8 cellular contexts compared by ENCODE assay signal in genomic region chr5:37197340-37198050, GRCh38. TPM values are rescaled to one million over a fixed set of nuclear protein-coding genes. Genes with fewer than 3 reads are reported as not detected.
A peak's percentile ranks its signal among the peaks of the same experiment; 100 is the strongest.
DNase-seq lines count a peak whose midpoint lies in the region; ATAC-seq and TF ChIP-seq lines count a peak whose summit lies in the region.

No MANE protein-coding gene starts in this region.

- H3K27ac Mint-ChIP-seq in CD4-positive, CD25-positive, alpha-beta regulatory T cell: peak overlapping the region; percentile 88 to 97 (median 88)

- H3K36me3 ChIP-seq in CD4-positive, CD25-positive, alpha-beta regulatory T cell (ENCODE audit: control insufficient read depth, insufficient read depth, low read length): no peaks in the 10 kb centered on the region
- peaks cover 54% of the 10 kb centered on the region for H3K36me3 ChIP-seq in adipocyte (ENCODE audit: control insufficient read depth, insufficient read depth, low read length, severe bottlenecking)
- peaks cover 45% of the 10 kb centered on the region for H3K36me3 ChIP-seq in upper lobe of right lung

- DNase-seq in CD4-positive, CD25-positive, alpha-beta regulatory T cell: peak in 2 of 3 donors; percentile 19 to 74
- DNase-seq in adipocyte (ENCODE audit: low read depth): peak; percentile 17
- no peak for DNase-seq in upper lobe of right lung
- DNase-seq in ecto neural progenitor cell (ENCODE audit: low spot score): no peak
- DNase-seq in NCI-H146 treated with DMSO at 0.1 percent for 48 hours (lab: John Stamatoyannopoulos, UW; ENCODE audit: unreplicated experiment): no peak
- DNase-seq in posterior vena cava (ENCODE audit: low spot score): no peak

- H3K4me3 ChIP-seq in CD4-positive, CD25-positive, alpha-beta regulatory T cell (ENCODE audit: low read depth, low read length): peak overlapping the region; percentile 80
- H3K4me3 ChIP-seq in adipocyte (ENCODE audit: low read length) (no peak overlapping the region), upper lobe of right lung (peak overlapping the region; percentile 8)

- no peak for TF ChIP-seq CTCF in upper lobe of right lung (IDR thresholded peaks at IDR 0.05)

- no peaks in the 10 kb centered on the region for H3K27me3 ChIP-seq in CD4-positive, CD25-positive, alpha-beta regulatory T cell (ENCODE audit: control insufficient read depth, insufficient read depth, low read length)
- H3K27me3 ChIP-seq in adipocyte (replicated peaks; ENCODE audit: control insufficient read depth, insufficient read depth, low read length): no peaks in the 10 kb centered on the region
- H3K27me3 ChIP-seq in upper lobe of right lung: no peaks in the 10 kb centered on the region

- no peaks in the 10 kb centered on the region for H3K36me3 Mint-ChIP-seq in CD4-positive, CD25-positive, alpha-beta regulatory T cell

- peaks cover 0 to 2% (median 0%) of the 10 kb centered on the region in 7 donors for H3K9me3 Mint-ChIP-seq in CD4-positive, CD25-positive, alpha-beta regulatory T cell

- peaks cover 11% of the 10 kb centered on the region for H3K4me1 ChIP-seq in CD4-positive, CD25-positive, alpha-beta regulatory T cell (ENCODE audit: control insufficient read depth, insufficient read depth, low read length, poor library complexity, severe bottlenecking)
- H3K4me1 ChIP-seq in adipocyte (ENCODE audit: control insufficient read depth, insufficient read depth, low read length) (peaks cover 4% of the 10 kb centered on the region), upper lobe of right lung (peaks cover 4% of the 10 kb centered on the region)

- peak; percentile 58 to 67 for ATAC-seq in CD4-positive, CD25-positive, alpha-beta regulatory T cell (ENCODE audit: low read depth in 2 of 2)
- ATAC-seq in GM19452 (IDR thresholded peaks at IDR 0.05; ENCODE audit: unreplicated experiment): peak; percentile 87
- peak; percentile 90 for ATAC-seq in HG03460 (IDR thresholded peaks at IDR 0.05; ENCODE audit: unreplicated experiment)
- ATAC-seq in upper lobe of right lung: peak; percentile 54

- no peaks in the 10 kb centered on the region for H3K9me3 ChIP-seq in CD4-positive, CD25-positive, alpha-beta regulatory T cell (ENCODE audit: control insufficient read depth in 2 of 2, low read length in 2 of 2)
- H3K9me3 ChIP-seq in adipocyte (ENCODE audit: control insufficient read depth, low read length): no peaks in the 10 kb centered on the region
- no peaks in the 10 kb centered on the region for H3K9me3 ChIP-seq in upper lobe of right lung

- H3K9ac ChIP-seq in adipocyte (ENCODE audit: low read length): no peak overlapping the region

- H3K27ac ChIP-seq in CD4-positive, CD25-positive, alpha-beta regulatory T cell (ENCODE audit: insufficient read depth, low read length, poor library complexity, severe bottlenecking): peak overlapping the region; percentile 31
- peak overlapping the region; percentile 28 for H3K27ac ChIP-seq in upper lobe of right lung

- no peaks in the 10 kb centered on the region for H3K27me3 Mint-ChIP-seq in CD4-positive, CD25-positive, alpha-beta regulatory T cell

- peak overlapping the region; percentile 60 to 91 (median 84) for H3K4me3 Mint-ChIP-seq in CD4-positive, CD25-positive, alpha-beta regulatory T cell

- intact Hi-C loops in upper lobe of right lung (cut with DNase I): no loop called here
- intact Hi-C loops in posterior vena cava (cut with DNase I): no loop called here

- H3K4me1 Mint-ChIP-seq in CD4-positive, CD25-positive, alpha-beta regulatory T cell: peaks cover 11 to 21% (median 13%) of the 10 kb centered on the region in 4 donors

RNA-seq across cellular contexts. Expression of gene CPLANE1, which starts 51.7 kb away (rescaled TPM):
- 2.8 TPM for total RNA-seq in CD4-positive, CD25-positive, alpha-beta regulatory T cell
- polyA plus RNA-seq in CD4-positive, CD25-positive, alpha-beta regulatory T cell: under 1 TPM; 0.18 to 1.00 (median 0.85) TPM
- total RNA-seq in upper lobe of right lung (18.7 TPM), posterior vena cava (10 to 100 TPM; 21.4 to 23.2 TPM)

Comparison
In these comparisons a context has a peak if more than half of its experiments do, and no peak if none do; other contexts are left out.
1. DNase-seq: peak in CD4-positive, CD25-positive, alpha-beta regulatory T cell (2 of 3) and adipocyte (single experiment); none in upper lobe of right lung (single experiment), ecto neural progenitor cell (single experiment), NCI-H146 treated with DMSO at 0.1 percent for 48 hours (single experiment) and posterior vena cava (single experiment).
2. Peak in every context shown above with its lines, with median percentiles within 50 percentile points of each other: ATAC-seq.